ENCODE assay signal across 8 cellular contexts in the genomic region with DNA sequence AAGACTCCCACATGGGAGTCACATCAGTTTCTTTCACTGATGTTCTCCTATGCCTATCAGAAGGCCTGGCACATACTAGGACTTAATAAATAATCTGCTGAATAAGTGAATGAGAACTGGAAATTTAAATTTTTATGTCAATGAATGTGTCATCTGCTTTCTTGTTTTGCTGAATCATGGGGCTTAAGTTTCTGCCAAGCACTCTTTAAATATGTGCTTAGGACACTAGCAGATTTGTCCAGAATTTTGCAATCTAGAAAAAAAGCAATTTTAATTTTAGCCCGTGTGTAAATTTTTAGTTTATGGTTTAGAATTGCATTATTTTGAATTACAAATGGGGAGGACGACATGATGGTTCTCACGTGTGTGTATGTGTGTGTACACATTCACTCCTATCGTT.
DNase-seq lines count a peak whose midpoint lies in the region; ATAC-seq and TF ChIP-seq lines count a peak whose summit lies in the region.
"Had no signal": no experiment of that assay in that cellular context is flagged by ENCODE, and none has a peak within 500 bp of the region (broad histone marks: within the 10 kb centered on the region; RNA-seq: fewer than 3 reads in every experiment).

No MANE protein-coding gene starts in this region.

- 14% methylated on average over 4 of the region's 4 CpGs for WGBS in right lobe of liver (ENCODE audit: insufficient coverage, low coverage, low lambda C conversion rate, missing lambda C conversion rate)
- 61 to 69% methylated on average over 4 of the region's 4 CpGs for WGBS in testis, 2 donors

- 0 out of 2 replicates have a peak, but pooled peaks cover 5% of the 10 kb centered on the region for H3K36me3 ChIP-seq in SK-N-MC (ENCODE audit: insufficient read depth, low read length)
- no peaks in the 10 kb centered on the region for H3K36me3 ChIP-seq in right lobe of liver
- H3K36me3 ChIP-seq in testis (ENCODE audit: low read depth, missing control alignments), result no peaks in the 10 kb centered on the region

- H3K27me3 ChIP-seq in right lobe of liver (no peaks in the 10 kb centered on the region), testis (no peaks in the 10 kb centered on the region)

- intact Hi-C loops in right lobe of liver (cut with DNase I) (no loop called here), testis (cut with DNase I; ENCODE audit: low total_unique reads) (no loop called here), head of caudate nucleus (cut with DNase I) (loop anchor here (5.0 to 10.0 kb wide), 3 partner anchors 52 to 458 kb away; no protein-coding TSS in a partner anchor)

- peak in 3 of 4 donors; percentile 20 to 23 (median 22) for ATAC-seq in right lobe of liver

- no peak for TF ChIP-seq CTCF in right lobe of liver (IDR thresholded peaks at IDR 0.05)
- no peak for TF ChIP-seq CTCF in testis (IDR thresholded peaks at IDR 0.05)

- H3K4me3 ChIP-seq in SK-N-MC, result peak overlapping the region; percentile 91
- H3K4me3 ChIP-seq in right lobe of liver, result no peak overlapping the region
- no peak overlapping the region for H3K4me3 ChIP-seq in testis

- H3K9me3 ChIP-seq in SK-N-MC (ENCODE audit: low read depth, low read length), result peaks cover 6% of the 10 kb centered on the region; the same call in 1 of the 2 replicates
- H3K9me3 ChIP-seq in right lobe of liver, result no peaks in the 10 kb centered on the region
- H3K9me3 ChIP-seq in testis, result no peaks in the 10 kb centered on the region

- TF ChIP-seq POLR2A in right lobe of liver (IDR thresholded peaks at IDR 0.05) (no peak), testis (IDR thresholded peaks at IDR 0.05) (no peak)

- H3K27ac ChIP-seq in SK-N-MC, result peak overlapping the region; percentile 95
- peak overlapping the region; percentile 47 for H3K27ac ChIP-seq in cingulate gyrus (ENCODE audit: low read depth, low read length)
- H3K27ac ChIP-seq in right lobe of liver, result peak overlapping the region; percentile 25 to 88 (median 88)
- peak overlapping the region; percentile 57 to 88 for H3K27ac ChIP-seq in testis

- H3K4me1 ChIP-seq in right lobe of liver, result peaks cover 0 to 21% (median 4%) of the 10 kb centered on the region in 4 donors
- peaks cover 16% of the 10 kb centered on the region for H3K4me1 ChIP-seq in testis

- H3K9ac ChIP-seq in SK-N-MC (ENCODE audit: insufficient read length), result peak overlapping the region; percentile 43

- DNase-seq in SK-N-MC (ENCODE audit: low read depth, low spot score), result no peak
- DNase-seq in right lobe of liver, result no peak
- no peak for DNase-seq in testis
- DNase-seq in head of caudate nucleus, result no peak
- DNase-seq in activated T-cell treated with anti-CD3 and anti-CD28 coated beads, Interleukin-2, amount 50 U/mL, for 48 hours, result no peak
- DNase-seq in dermis blood vessel endothelial cell, result no peak
- DNase-seq: stimulated activated naive CD4-positive, alpha-beta T cell treated with Interleukin-2 at 50 U/mL for 16 hours had no signal
